Comparison of ENCODE assay signal across 1 cellular context in the genomic region with DNA sequence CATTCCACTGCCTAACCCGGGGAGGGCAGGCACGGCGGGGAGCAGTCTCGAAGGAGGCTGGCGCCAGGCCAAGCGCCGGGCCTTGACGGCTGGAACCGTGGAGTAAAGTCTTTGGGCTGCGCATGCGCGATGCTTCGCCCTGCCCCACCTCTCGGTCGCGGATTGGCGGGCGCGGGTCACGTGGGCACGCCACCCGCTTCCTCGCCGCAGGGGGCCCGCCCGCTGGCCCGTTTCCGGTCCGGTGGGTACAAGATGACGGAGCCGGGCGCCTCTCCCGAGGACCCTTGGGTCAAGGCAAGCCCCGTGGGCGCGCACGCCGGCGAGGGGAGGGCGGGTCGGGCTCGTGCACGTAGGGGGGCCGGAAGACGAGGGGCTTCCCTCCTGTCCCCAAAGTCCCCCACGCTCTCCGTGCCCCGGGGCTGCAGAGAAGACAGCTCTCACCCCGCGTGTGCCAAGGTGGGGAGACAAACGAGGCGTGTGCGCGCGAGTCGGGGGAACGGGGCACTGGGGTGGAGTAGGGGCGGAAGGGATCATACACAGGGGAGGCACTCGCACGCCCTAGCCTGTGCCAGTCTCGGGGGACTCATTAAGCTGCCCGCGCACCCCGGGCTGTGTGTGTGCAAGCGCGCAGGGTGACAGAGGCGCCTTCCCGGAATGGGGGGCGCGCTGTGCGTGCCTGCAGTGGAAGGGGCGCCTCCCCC.
TF ChIP-seq lines count a peak whose summit lies in the region.

Gene MLX, plus strand, starts transcription at position 228 of the 701 bp plus-strand sequence. Its CDS starts 25 bp downstream, at position 253.

TF ChIP-seq in HepG2, 621 proteins besides CTCF, POLR2A, EP300 and RAD21 (continued from another document and continues in another):
- TF ChIP-seq, protein P1, sequence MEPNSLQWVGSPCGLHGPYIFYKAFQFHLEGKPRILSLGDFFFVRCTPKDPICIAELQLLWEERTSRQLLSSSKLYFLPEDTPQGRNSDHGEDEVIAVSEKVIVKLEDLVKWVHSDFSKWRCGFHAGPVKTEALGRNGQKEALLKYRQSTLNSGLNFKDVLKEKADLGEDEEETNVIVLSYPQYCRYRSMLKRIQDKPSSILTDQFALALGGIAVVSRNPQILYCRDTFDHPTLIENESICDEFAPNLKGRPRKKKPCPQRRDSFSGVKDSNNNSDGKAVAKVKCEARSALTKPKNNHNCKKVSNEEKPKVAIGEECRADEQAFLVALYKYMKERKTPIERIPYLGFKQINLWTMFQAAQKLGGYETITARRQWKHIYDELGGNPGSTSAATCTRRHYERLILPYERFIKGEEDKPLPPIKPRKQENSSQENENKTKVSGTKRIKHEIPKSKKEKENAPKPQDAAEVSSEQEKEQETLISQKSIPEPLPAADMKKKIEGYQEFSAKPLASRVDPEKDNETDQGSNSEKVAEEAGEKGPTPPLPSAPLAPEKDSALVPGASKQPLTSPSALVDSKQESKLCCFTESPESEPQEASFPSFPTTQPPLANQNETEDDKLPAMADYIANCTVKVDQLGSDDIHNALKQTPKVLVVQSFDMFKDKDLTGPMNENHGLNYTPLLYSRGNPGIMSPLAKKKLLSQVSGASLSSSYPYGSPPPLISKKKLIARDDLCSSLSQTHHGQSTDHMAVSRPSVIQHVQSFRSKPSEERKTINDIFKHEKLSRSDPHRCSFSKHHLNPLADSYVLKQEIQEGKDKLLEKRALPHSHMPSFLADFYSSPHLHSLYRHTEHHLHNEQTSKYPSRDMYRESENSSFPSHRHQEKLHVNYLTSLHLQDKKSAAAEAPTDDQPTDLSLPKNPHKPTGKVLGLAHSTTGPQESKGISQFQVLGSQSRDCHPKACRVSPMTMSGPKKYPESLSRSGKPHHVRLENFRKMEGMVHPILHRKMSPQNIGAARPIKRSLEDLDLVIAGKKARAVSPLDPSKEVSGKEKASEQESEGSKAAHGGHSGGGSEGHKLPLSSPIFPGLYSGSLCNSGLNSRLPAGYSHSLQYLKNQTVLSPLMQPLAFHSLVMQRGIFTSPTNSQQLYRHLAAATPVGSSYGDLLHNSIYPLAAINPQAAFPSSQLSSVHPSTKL (CRISPR knock-in tag; IDR thresholded peaks at IDR 0.05) = peak; percentile 67; the same call in 1 of the 2 replicates
- TF ChIP-seq ZNF510 (CRISPR knock-in tag; IDR thresholded peaks at IDR 0.05; ENCODE audit: low read depth) = peak; percentile 85
- no peak for TF ChIP-seq ZNF512 (CRISPR knock-in tag; IDR thresholded peaks at IDR 0.05)
- 0 out of 2 replicates have a peak, but pooled peaks have one; percentile 54 for TF ChIP-seq ZSCAN12 (CRISPR knock-in tag; IDR thresholded peaks at IDR 0.05)
- no peak for TF ChIP-seq ZNF382 (CRISPR knock-in tag; IDR thresholded peaks at IDR 0.05; ENCODE audit: borderline replicate concordance)
- TF ChIP-seq EEA1 (CRISPR knock-in tag; IDR thresholded peaks at IDR 0.05; ENCODE audit: borderline replicate concordance) = no peak
- TF ChIP-seq SSRP1 (CRISPR knock-in tag; IDR thresholded peaks at IDR 0.05) = peak; percentile 85; the same call in 1 of the 2 replicates
- TF ChIP-seq DNMT3B (CRISPR knock-in tag; conservative IDR thresholded peaks at IDR 0.05) = 0 out of 2 replicates have a peak, but pooled peaks have one; percentile 33
- 0 out of 2 replicates have a peak, but pooled peaks have one; percentile 56 for TF ChIP-seq ATAD3A (CRISPR knock-in tag; IDR thresholded peaks at IDR 0.05)
- no peak for TF ChIP-seq ZSCAN30 (CRISPR knock-in tag; IDR thresholded peaks at IDR 0.05)
- TF ChIP-seq SETDB1 (CRISPR knock-in tag; IDR thresholded peaks at IDR 0.05; ENCODE audit: borderline replicate concordance) = no peak
- TF ChIP-seq, protein P2, sequence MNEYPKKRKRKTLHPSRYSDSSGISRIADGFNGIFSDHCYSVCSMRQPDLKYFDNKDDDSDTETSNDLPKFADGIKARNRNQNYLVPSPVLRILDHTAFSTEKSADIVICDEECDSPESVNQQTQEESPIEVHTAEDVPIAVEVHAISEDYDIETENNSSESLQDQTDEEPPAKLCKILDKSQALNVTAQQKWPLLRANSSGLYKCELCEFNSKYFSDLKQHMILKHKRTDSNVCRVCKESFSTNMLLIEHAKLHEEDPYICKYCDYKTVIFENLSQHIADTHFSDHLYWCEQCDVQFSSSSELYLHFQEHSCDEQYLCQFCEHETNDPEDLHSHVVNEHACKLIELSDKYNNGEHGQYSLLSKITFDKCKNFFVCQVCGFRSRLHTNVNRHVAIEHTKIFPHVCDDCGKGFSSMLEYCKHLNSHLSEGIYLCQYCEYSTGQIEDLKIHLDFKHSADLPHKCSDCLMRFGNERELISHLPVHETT (CRISPR knock-in tag; conservative IDR thresholded peaks at IDR 0.05) = peak; percentile 97
- no peak for TF ChIP-seq PRMT3 (CRISPR knock-in tag; IDR thresholded peaks at IDR 0.05; ENCODE audit: borderline replicate concordance, low read depth)
- TF ChIP-seq ZKSCAN5 (CRISPR knock-in tag; IDR thresholded peaks at IDR 0.05) = 0 out of 2 replicates have a peak, but pooled peaks have one; percentile 50
- TF ChIP-seq, protein P3, sequence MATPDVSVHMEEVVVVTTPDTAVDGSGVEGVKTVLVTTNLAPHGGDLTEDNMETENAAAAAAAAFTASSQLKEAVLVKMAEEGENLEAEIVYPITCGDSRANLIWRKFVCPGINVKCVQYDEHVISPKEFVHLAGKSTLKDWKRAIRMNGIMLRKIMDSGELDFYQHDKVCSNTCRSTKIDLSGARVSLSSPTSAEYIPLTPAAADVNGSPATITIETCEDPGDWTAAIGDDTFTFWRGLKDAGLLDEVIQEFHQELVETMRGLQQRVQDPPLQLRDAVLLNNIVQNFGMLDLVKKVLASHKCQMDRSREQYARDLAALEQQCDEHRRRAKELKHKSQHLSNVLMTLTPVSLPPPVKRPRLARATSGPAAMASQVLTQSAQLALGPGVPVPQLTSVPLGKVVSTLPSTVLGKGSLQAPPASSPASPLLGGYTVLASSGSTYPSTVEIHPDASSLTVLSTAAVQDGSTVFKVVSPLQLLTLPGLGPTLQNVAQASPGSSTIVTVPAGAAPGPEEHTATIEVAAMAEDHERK (CRISPR knock-in tag; IDR thresholded peaks at IDR 0.05; ENCODE audit: low read depth) = peak; percentile 87
- TF ChIP-seq NONO (IDR thresholded peaks at IDR 0.05) = no peak
- peak; percentile 83 for TF ChIP-seq NONO (CRISPR knock-in tag; conservative IDR thresholded peaks at IDR 0.05)
- peak; percentile 39; the same call in 1 of the 2 replicates for TF ChIP-seq ZNF205 (CRISPR knock-in tag; IDR thresholded peaks at IDR 0.05)
- 0 out of 2 replicates have a peak, but pooled peaks have one; percentile 21 for TF ChIP-seq ZNF333 (CRISPR knock-in tag; IDR thresholded peaks at IDR 0.05; ENCODE audit: borderline replicate concordance)
- no peak; the same call in 1 of the 2 replicates for TF ChIP-seq ZNF775 (CRISPR knock-in tag; IDR thresholded peaks at IDR 0.05; ENCODE audit: borderline replicate concordance)
- TF ChIP-seq ZNF629 (CRISPR knock-in tag; conservative IDR thresholded peaks at IDR 0.05) = no peak; the same call in 1 of the 2 replicates
- peak; percentile 88 for TF ChIP-seq PAXIP1 (CRISPR knock-in tag; conservative IDR thresholded peaks at IDR 0.05)
- TF ChIP-seq ZNF839 (CRISPR knock-in tag; IDR thresholded peaks at IDR 0.05; ENCODE audit: borderline replicate concordance) = no peak; the same call in 1 of the 2 replicates
- no peak for TF ChIP-seq ATF1 (CRISPR knock-in tag; IDR thresholded peaks at IDR 0.05)
- TF ChIP-seq, protein P4, sequence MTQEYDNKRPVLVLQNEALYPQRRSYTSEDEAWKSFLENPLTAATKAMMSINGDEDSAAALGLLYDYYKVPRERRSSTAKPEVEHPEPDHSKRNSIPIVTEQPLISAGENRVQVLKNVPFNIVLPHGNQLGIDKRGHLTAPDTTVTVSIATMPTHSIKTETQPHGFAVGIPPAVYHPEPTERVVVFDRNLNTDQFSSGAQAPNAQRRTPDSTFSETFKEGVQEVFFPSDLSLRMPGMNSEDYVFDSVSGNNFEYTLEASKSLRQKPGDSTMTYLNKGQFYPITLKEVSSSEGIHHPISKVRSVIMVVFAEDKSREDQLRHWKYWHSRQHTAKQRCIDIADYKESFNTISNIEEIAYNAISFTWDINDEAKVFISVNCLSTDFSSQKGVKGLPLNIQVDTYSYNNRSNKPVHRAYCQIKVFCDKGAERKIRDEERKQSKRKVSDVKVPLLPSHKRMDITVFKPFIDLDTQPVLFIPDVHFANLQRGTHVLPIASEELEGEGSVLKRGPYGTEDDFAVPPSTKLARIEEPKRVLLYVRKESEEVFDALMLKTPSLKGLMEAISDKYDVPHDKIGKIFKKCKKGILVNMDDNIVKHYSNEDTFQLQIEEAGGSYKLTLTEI (CRISPR knock-in tag; conservative IDR thresholded peaks at IDR 0.05) = no peak
- TF ChIP-seq, protein P5, sequence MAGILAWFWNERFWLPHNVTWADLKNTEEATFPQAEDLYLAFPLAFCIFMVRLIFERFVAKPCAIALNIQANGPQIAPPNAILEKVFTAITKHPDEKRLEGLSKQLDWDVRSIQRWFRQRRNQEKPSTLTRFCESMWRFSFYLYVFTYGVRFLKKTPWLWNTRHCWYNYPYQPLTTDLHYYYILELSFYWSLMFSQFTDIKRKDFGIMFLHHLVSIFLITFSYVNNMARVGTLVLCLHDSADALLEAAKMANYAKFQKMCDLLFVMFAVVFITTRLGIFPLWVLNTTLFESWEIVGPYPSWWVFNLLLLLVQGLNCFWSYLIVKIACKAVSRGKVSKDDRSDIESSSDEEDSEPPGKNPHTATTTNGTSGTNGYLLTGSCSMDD (CRISPR knock-in tag; IDR thresholded peaks at IDR 0.05) = no peak
- peak; percentile 68 for TF ChIP-seq ZNF552 (CRISPR knock-in tag; IDR thresholded peaks at IDR 0.05; ENCODE audit: borderline replicate concordance)
- TF ChIP-seq HMG20A (CRISPR knock-in tag; IDR thresholded peaks at IDR 0.05; ENCODE audit: borderline replicate concordance) = no peak
- TF ChIP-seq IRF2 (CRISPR knock-in tag; IDR thresholded peaks at IDR 0.05) = peak; percentile 89
- peak; percentile 45; the same call in 1 of the 2 replicates for TF ChIP-seq ZSCAN21 (CRISPR knock-in tag; IDR thresholded peaks at IDR 0.05; ENCODE audit: borderline replicate concordance)
- TF ChIP-seq, protein P6, sequence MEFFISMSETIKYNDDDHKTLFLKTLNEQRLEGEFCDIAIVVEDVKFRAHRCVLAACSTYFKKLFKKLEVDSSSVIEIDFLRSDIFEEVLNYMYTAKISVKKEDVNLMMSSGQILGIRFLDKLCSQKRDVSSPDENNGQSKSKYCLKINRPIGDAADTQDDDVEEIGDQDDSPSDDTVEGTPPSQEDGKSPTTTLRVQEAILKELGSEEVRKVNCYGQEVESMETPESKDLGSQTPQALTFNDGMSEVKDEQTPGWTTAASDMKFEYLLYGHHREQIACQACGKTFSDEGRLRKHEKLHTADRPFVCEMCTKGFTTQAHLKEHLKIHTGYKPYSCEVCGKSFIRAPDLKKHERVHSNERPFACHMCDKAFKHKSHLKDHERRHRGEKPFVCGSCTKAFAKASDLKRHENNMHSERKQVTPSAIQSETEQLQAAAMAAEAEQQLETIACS (CRISPR knock-in tag; IDR thresholded peaks at IDR 0.05) = peak; percentile 99
- TF ChIP-seq TBP (CRISPR knock-in tag; IDR thresholded peaks at IDR 0.05) = peak; percentile 23; the same call in 1 of the 2 replicates
- no peak for TF ChIP-seq PHB2 (IDR thresholded peaks at IDR 0.05; ENCODE audit: partially characterized antibody)
- TF ChIP-seq ZNF362 (CRISPR knock-in tag; IDR thresholded peaks at IDR 0.05; ENCODE audit: borderline replicate concordance) = no peak
- no peak for TF ChIP-seq CBX2 (IDR thresholded peaks at IDR 0.05; ENCODE audit: low read depth, low read length)
- TF ChIP-seq CBX2 (CRISPR knock-in tag; IDR thresholded peaks at IDR 0.05; ENCODE audit: low read depth) = no peak
- TF ChIP-seq NFYB (CRISPR knock-in tag; IDR thresholded peaks at IDR 0.05) = peak; percentile 93
- TF ChIP-seq TBX3 (IDR thresholded peaks at IDR 0.05; ENCODE audit: borderline replicate concordance) = no peak
- no peak for TF ChIP-seq ZNF33A (CRISPR knock-in tag; IDR thresholded peaks at IDR 0.05; ENCODE audit: borderline replicate concordance)
